ENCODE assay signal across 5 cellular contexts in the genomic region with DNA sequence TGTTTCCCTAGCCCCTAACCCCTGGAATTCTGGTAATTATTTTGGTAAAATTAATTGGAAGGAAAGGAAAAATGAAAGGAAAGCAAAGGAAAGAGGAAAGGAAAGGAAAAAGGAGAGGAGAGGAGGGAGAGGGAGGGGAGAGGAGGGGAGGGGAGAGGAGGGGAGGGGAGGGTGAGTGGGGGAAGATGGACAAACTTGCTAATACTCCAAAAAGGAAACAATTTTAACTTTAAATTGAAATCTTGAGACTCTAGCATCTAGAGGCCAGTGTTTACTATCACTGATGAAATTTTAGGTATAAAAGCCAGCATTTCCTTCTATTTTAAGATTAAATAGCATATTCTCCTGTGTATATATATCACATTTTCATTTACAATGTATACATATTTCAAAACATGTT.
"Had no signal": no experiment of that assay in that cellular context is flagged by ENCODE, and none has a peak within 500 bp of the region (broad histone marks: within the 10 kb centered on the region; RNA-seq: fewer than 3 reads in every experiment).

No MANE protein-coding gene starts in this region.

- H3K27ac ChIP-seq: HL-60 had no signal

- DNase-seq: IMR-90, KBM-7, KG1 had no signal

- FAIRE-seq: HTR-8/SVneo had no signal
